In genomic region chr10:99523251-99523773, GRCh38 we compare ENCODE assay signal across 13 cellular contexts. TPM values are rescaled to one million over a fixed set of nuclear protein-coding genes. Genes with fewer than 3 reads are reported as not detected.
DNase-seq lines count a peak whose midpoint lies in the region; ATAC-seq and TF ChIP-seq lines count a peak whose summit lies in the region.
"Had no signal": no experiment of that assay in that cellular context is flagged by ENCODE, and none has a peak within 500 bp of the region (broad histone marks: within the 10 kb centered on the region; RNA-seq: fewer than 3 reads in every experiment).

No MANE protein-coding gene starts in this region.

- TF ChIP-seq CTCF in GM10266 (IDR thresholded peaks at IDR 0.05; ENCODE audit: control insufficient read depth, insufficient read depth, low read depth, missing control alignments): no peak
- TF ChIP-seq CTCF in Peyer's patch (IDR thresholded peaks at IDR 0.05): no peak
- no peak for TF ChIP-seq CTCF in esophagus muscularis mucosa (IDR thresholded peaks at IDR 0.05)
- no peak for TF ChIP-seq CTCF in BE2C (IDR thresholded peaks at IDR 0.05; ENCODE audit: low read depth, low read length)

- no peak overlapping the region for H3K4ac ChIP-seq in neuronal stem cell (ENCODE audit: low read length)

- no peak overlapping the region for H2BK12ac ChIP-seq in neuronal stem cell (ENCODE audit: low read length)

- no peak overlapping the region for H3K14ac ChIP-seq in neuronal stem cell (ENCODE audit: low read length)

- peak; percentile 30 for DNase-seq in GM10266 (ENCODE audit: extremely low spot score)
- DNase-seq in Peyer's patch: peak in 1 of 3 donors; percentile 69
- no peak for DNase-seq in esophagus muscularis mucosa (ENCODE audit: extremely low spot score)
- no peak for DNase-seq in neuronal stem cell (ENCODE audit: low spot score)
- DNase-seq in stimulated activated CD4-positive, alpha-beta T cell treated with anti-CD3 and anti-CD28 coated beads, Interleukin-4, amount 100 ng/mL, for 4 hours: no peak
- no peak for DNase-seq in BE2C
- DNase-seq: activated CD8-positive, alpha-beta memory T cell treated with anti-CD3 and anti-CD28 coated beads, Interleukin-2, amount 50 U/mL, for 48 hours; DND-41; effector CD8-positive, alpha-beta T cell; hippocampal formation; NCI-H526 had no signal

- no peak overlapping the region for H4K8ac ChIP-seq in neuronal stem cell (ENCODE audit: low read depth, low read length)

- H3K23ac ChIP-seq in neuronal stem cell (ENCODE audit: low read depth, low read length, poor library complexity): no peak overlapping the region

- no peak overlapping the region for H2BK5ac ChIP-seq in neuronal stem cell (ENCODE audit: low read length)

- H3K9me3 ChIP-seq in Peyer's patch: peaks cover 0 to 4% (median 0%) of the 10 kb centered on the region in 4 donors
- no peaks in the 10 kb centered on the region for H3K9me3 ChIP-seq in esophagus muscularis mucosa
- no peaks in the 10 kb centered on the region for H3K9me3 ChIP-seq in neuronal stem cell (replicated peaks in 1 of 2; ENCODE audit: control insufficient read depth in 2 of 2, insufficient read depth in 1 of 2, low read depth in 1 of 2, low read length in 2 of 2)
- H3K9me3 ChIP-seq in BE2C: no peaks in the 10 kb centered on the region

- H3K36me3 ChIP-seq in Peyer's patch (no peaks in the 10 kb centered on the region), esophagus muscularis mucosa (no peaks in the 10 kb centered on the region), neuronal stem cell (replicated peaks in 1 of 2; ENCODE audit: control insufficient read depth in 2 of 2, insufficient read depth in 2 of 2, low read length in 2 of 2) (no peaks in the 10 kb centered on the region), BE2C (no peaks in the 10 kb centered on the region)

- no peak for TF ChIP-seq EP300 in esophagus muscularis mucosa (IDR thresholded peaks at IDR 0.05)

- H2BK120ac ChIP-seq in neuronal stem cell (ENCODE audit: low read depth, low read length): no peak overlapping the region

- no peak overlapping the region for H2AK5ac ChIP-seq in neuronal stem cell (ENCODE audit: low read depth, low read length)

- H3K18ac ChIP-seq in neuronal stem cell (ENCODE audit: low read length): no peak overlapping the region

- no peaks in the 10 kb centered on the region for H3K79me1 ChIP-seq in neuronal stem cell (ENCODE audit: low read depth, low read length)

- no peak for ATAC-seq in HG02759 (IDR thresholded peaks at IDR 0.05; ENCODE audit: unreplicated experiment)
- no peak for ATAC-seq in HG03135 (IDR thresholded peaks at IDR 0.05; ENCODE audit: unreplicated experiment)

- H3K4me1 ChIP-seq in Peyer's patch: peaks cover 0 to 61% (median 0%) of the 10 kb centered on the region in 4 donors
- H3K4me1 ChIP-seq in esophagus muscularis mucosa: peaks cover 8 to 51% (median 41%) of the 10 kb centered on the region in 4 donors
- H3K4me1 ChIP-seq in neuronal stem cell (ENCODE audit: control insufficient read depth in 2 of 2, insufficient read depth in 1 of 2, low read depth in 1 of 2, low read length in 2 of 2): peaks cover 7 to 10% of the 10 kb centered on the region in 2 donors
- H3K4me1 ChIP-seq in BE2C: no peaks in the 10 kb centered on the region

- H3K27ac ChIP-seq in Peyer's patch (peak overlapping the region; percentile 52 to 92 (median 72)), esophagus muscularis mucosa (replicated peaks in 1 of 4) (no peak overlapping the region), neuronal stem cell (replicated peaks; ENCODE audit: low read length) (no peak overlapping the region)

- no peak overlapping the region for H2BK15ac ChIP-seq in neuronal stem cell (ENCODE audit: low read length)

- TF ChIP-seq POLR2A in Peyer's patch (IDR thresholded peaks at IDR 0.05) (no peak), esophagus muscularis mucosa (IDR thresholded peaks at IDR 0.05; ENCODE audit: low read depth) (no peak)

- peak overlapping the region; percentile 21 for H2AFZ ChIP-seq in neuronal stem cell (ENCODE audit: low read length)

- WGBS in esophagus muscularis mucosa: 5% methylated on average over 24 of the region's 25 CpGs
- no CpG with 5 or more reads among the region's 25 CpGs for WGBS in neuronal stem cell (ENCODE audit: extremely low coverage in 2 of 2, insufficient read length in 2 of 2, insufficient replicate concordance in 1 of 2), 2 donors

- H3K4me3 ChIP-seq in Peyer's patch (peak overlapping the region; percentile 5 to 40 (median 10)), esophagus muscularis mucosa (peak overlapping the region in 3 of 4 donors; percentile 8 to 37 (median 18)), neuronal stem cell (ENCODE audit: low read length in 2 of 2) (peak overlapping the region in 1 of 2 donors; percentile 5), BE2C (ENCODE audit: low read depth, low read length) (no peak overlapping the region)

- no peak overlapping the region for H3K9ac ChIP-seq in neuronal stem cell (ENCODE audit: low read depth, low read length, poor library complexity)

- H4K91ac ChIP-seq in neuronal stem cell (ENCODE audit: low read depth, low read length, poor library complexity): no peak overlapping the region

- H3K4me2 ChIP-seq in neuronal stem cell (ENCODE audit: insufficient read depth, low read length, poor library complexity, severe bottlenecking): peak overlapping the region; percentile 47

- H3K27me3 ChIP-seq in Peyer's patch (peaks cover 0 to 5% of the 10 kb centered on the region in 2 donors), esophagus muscularis mucosa (peaks cover 13 to 99% (median 87%) of the 10 kb centered on the region in 4 donors), neuronal stem cell (ENCODE audit: control insufficient read depth in 3 of 3, insufficient read depth in 3 of 3, low read depth in 1 of 3, low read length in 3 of 3) (peaks cover 76 to 98% (median 95%) of the 10 kb centered on the region in 3 experiments), BE2C (peaks cover 94% of the 10 kb centered on the region)

- intact Hi-C loops in esophagus muscularis mucosa (cut with DNase I): no loop called here

RNA-seq across cellular contexts. Expression of gene NKX2-3, which starts 9.4 kb away (rescaled TPM):
- 10 to 100 TPM in 2 of 4 donors, 1 to 10 TPM in 2; 4.9 to 19.0 (median 8.7) TPM for total RNA-seq in Peyer's patch
- total RNA-seq in esophagus muscularis mucosa: under 1 TPM in 2 of 4 donors, not detected in 2; 0.19 to 0.34 TPM
- polyA plus RNA-seq in neuronal stem cell (2013, experiment 1 of 2): 0.01 TPM
- not detected for polyA plus RNA-seq in neuronal stem cell (2013, experiment 2 of 2)
- polyA plus RNA-seq in BE2C (2012; ENCODE audit: insufficient read depth, insufficient read length, low read depth): not detected

Comparison
In these comparisons a context has a peak if more than half of its experiments do, and no peak if none do; other contexts are left out.
1. H3K27ac ChIP-seq: peak in Peyer's patch (4 of 4); none in esophagus muscularis mucosa (0 of 4) and neuronal stem cell (single experiment).
2. RNA of gene NKX2-3, which starts 9.4 kb away (total RNA-seq): 4.9 to 19.0 TPM in Peyer's patch; 0.19 to 0.34 TPM in esophagus muscularis mucosa; every median in the first group is over 4 times any median in the second.